In the genomic region with DNA sequence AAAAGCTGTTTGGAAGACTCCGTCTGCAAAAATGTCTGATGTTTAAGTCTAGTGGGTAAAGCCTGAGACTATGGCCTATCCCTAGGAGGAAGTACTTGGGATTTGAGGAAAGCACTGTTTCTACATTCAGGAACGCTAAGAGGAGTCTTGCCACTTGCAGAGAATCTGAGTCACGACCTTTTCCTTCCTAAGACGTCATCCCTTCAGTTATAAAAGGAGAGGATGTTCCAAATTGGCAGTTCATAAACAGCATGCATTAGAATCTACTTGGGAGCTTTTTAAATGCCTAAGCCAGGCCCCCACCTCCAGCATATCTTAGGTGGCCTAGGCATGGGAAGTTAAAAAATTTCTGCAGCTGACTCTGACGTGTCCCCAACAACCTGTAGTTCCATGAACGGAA, we compare ENCODE assay signal across 14 cellular contexts.
DNase-seq lines count a peak whose midpoint lies in the region; ATAC-seq and TF ChIP-seq lines count a peak whose summit lies in the region.
"Had no signal": no experiment of that assay in that cellular context is flagged by ENCODE, and none has a peak within 500 bp of the region (broad histone marks: within the 10 kb centered on the region; RNA-seq: fewer than 3 reads in every experiment).

No MANE protein-coding gene starts in this region.

- ATAC-seq in GM23338, result no peak
- ATAC-seq in activated naive CD8-positive, alpha-beta T cell treated with anti-CD3 and anti-CD28 coated beads, Interleukin-2, amount 50 U/mL, for 24 hours, result no peak
- ATAC-seq in HG03378 (IDR thresholded peaks at IDR 0.05; ENCODE audit: unreplicated experiment), result no peak

- H3K27ac Mint-ChIP-seq in GM23338 (no peak overlapping the region), HFFc6 (no peak overlapping the region)
- no peak overlapping the region for H3K27ac Mint-ChIP-seq in activated naive CD8-positive, alpha-beta T cell treated with anti-CD3 and anti-CD28 coated beads, Interleukin-2, amount 50 U/mL, for 24 hours

- H3K9me3 Mint-ChIP-seq in GM23338 (no peaks in the 10 kb centered on the region), HFFc6 (no peaks in the 10 kb centered on the region)
- no peaks in the 10 kb centered on the region for H3K9me3 Mint-ChIP-seq in activated naive CD8-positive, alpha-beta T cell treated with anti-CD3 and anti-CD28 coated beads, Interleukin-2, amount 50 U/mL, for 24 hours

- no peaks in the 10 kb centered on the region for H3K27me3 ChIP-seq in GM23338 (ENCODE audit: insufficient read depth)
- H3K27me3 ChIP-seq: BLaER1 treated with 17β-estradiol and CSF1 and Interleukin-3, amounts not matched to agents 10 nM and 100 nM had no signal

- no peaks in the 10 kb centered on the region for H3K79me2 ChIP-seq in GM23338 (replicated peaks; ENCODE audit: insufficient read depth)

- TF ChIP-seq CTCF in GM23338 (conservative IDR thresholded peaks at IDR 0.05; ENCODE audit: low read depth in 2 of 2) (no peak), cardiac fibroblast (IDR thresholded peaks at IDR 0.05; ENCODE audit: low read depth, low read length) (no peak), fibroblast of villous mesenchyme (IDR thresholded peaks at IDR 0.05; ENCODE audit: insufficient read depth, low read depth, low read length) (no peak), HFFc6 (IDR thresholded peaks at IDR 0.05) (no peak)

- H3K4me1 Mint-ChIP-seq in GM23338 (peaks cover 23% of the 10 kb centered on the region), HFFc6 (ENCODE audit: low read depth) (peaks cover 34% of the 10 kb centered on the region)
- H3K4me1 Mint-ChIP-seq in activated naive CD8-positive, alpha-beta T cell treated with anti-CD3 and anti-CD28 coated beads, Interleukin-2, amount 50 U/mL, for 24 hours, result no peaks in the 10 kb centered on the region

- H2AFZ ChIP-seq in GM23338, result peak overlapping the region; percentile 67; the same call in 1 of the 2 replicates

- no peak overlapping the region; the same call in 1 of the 2 replicates for H3K4me2 ChIP-seq in GM23338
- H3K4me2 ChIP-seq: BLaER1 treated with 17β-estradiol and CSF1 and Interleukin-3, amounts not matched to agents 10 nM and 100 nM had no signal

- H3K4me3 Mint-ChIP-seq in GM23338 (no peak overlapping the region), HFFc6 (no peak overlapping the region)
- no peak overlapping the region for H3K4me3 Mint-ChIP-seq in activated naive CD8-positive, alpha-beta T cell treated with anti-CD3 and anti-CD28 coated beads, Interleukin-2, amount 50 U/mL, for 24 hours

- peaks cover 2% of the 10 kb centered on the region for H3K27me3 Mint-ChIP-seq in GM23338 (ENCODE audit: insufficient read depth, low read depth, poor library complexity)
- peaks cover 4% of the 10 kb centered on the region for H3K27me3 Mint-ChIP-seq in activated naive CD8-positive, alpha-beta T cell treated with anti-CD3 and anti-CD28 coated beads, Interleukin-2, amount 50 U/mL, for 24 hours
- H3K27me3 Mint-ChIP-seq in HFFc6 (ENCODE audit: insufficient read depth), result peaks cover 29% of the 10 kb centered on the region

- no peaks in the 10 kb centered on the region for H3K36me3 ChIP-seq in GM23338 (ENCODE audit: insufficient read depth)
- H3K36me3 ChIP-seq: BLaER1 treated with 17β-estradiol and CSF1 and Interleukin-3, amounts not matched to agents 10 nM and 100 nM had no signal

- H3K27ac ChIP-seq in GM23338 (ENCODE audit: low read depth), result no peak overlapping the region
- H3K27ac ChIP-seq: BLaER1 treated with 17β-estradiol and CSF1 and Interleukin-3, amounts not matched to agents 10 nM and 100 nM; HL-60 had no signal

- H3K4me3 ChIP-seq in GM23338, result no peak overlapping the region
- no peak overlapping the region for H3K4me3 ChIP-seq in cardiac fibroblast (replicated peaks in 1 of 2; ENCODE audit: low read depth in 2 of 2, low read length in 2 of 2)
- no peak overlapping the region for H3K4me3 ChIP-seq in fibroblast of villous mesenchyme (ENCODE audit: low read depth, low read length)
- H3K4me3 ChIP-seq: BLaER1 treated with 17β-estradiol and CSF1 and Interleukin-3, amounts not matched to agents 10 nM and 100 nM had no signal

- H4K20me1 ChIP-seq in GM23338 (replicated peaks; ENCODE audit: insufficient read depth), result no peaks in the 10 kb centered on the region
- H4K20me1 ChIP-seq: BLaER1 treated with 17β-estradiol and CSF1 and Interleukin-3, amounts not matched to agents 10 nM and 100 nM had no signal

- H3K9me2 ChIP-seq in GM23338 (ENCODE audit: insufficient read depth), result peaks cover 7% of the 10 kb centered on the region

- no peak for DNase-seq in GM23338 (ENCODE audit: low spot score)
- DNase-seq in cardiac fibroblast (ENCODE audit: low read depth in 2 of 2), result peak; percentile 67 to 72
- peak; percentile 68 for DNase-seq in fibroblast of villous mesenchyme (ENCODE audit: low read depth)
- no peak for DNase-seq in activated naive CD8-positive, alpha-beta T cell treated with anti-CD3 and anti-CD28 coated beads, Interleukin-2, amount 50 U/mL, for 24 hours
- no peak for DNase-seq in activated CD4-positive, alpha-beta T cell treated with anti-CD3 and anti-CD28 coated beads, Interleukin-2, amount 50 U/mL, for 4 hours
- no peak for DNase-seq in HFFc6
- DNase-seq: KBM-7, NCI-H1436 treated with DMSO at 0.1 percent for 48 hours, NCI-H2081, NCI-H226, NCI-H526 treated with DMSO at 0.1 percent for 48 hours had no signal

- no peaks in the 10 kb centered on the region for H3K36me3 Mint-ChIP-seq in GM23338 (ENCODE audit: low read depth)
- H3K36me3 Mint-ChIP-seq in activated naive CD8-positive, alpha-beta T cell treated with anti-CD3 and anti-CD28 coated beads, Interleukin-2, amount 50 U/mL, for 24 hours (ENCODE audit: low read depth), result no peaks in the 10 kb centered on the region
- no peaks in the 10 kb centered on the region for H3K36me3 Mint-ChIP-seq in HFFc6 (ENCODE audit: low read depth)

- H3K4me1 ChIP-seq in GM23338 (ENCODE audit: insufficient read depth), result peaks cover 19% of the 10 kb centered on the region
- H3K4me1 ChIP-seq: BLaER1 treated with 17β-estradiol and CSF1 and Interleukin-3, amounts not matched to agents 10 nM and 100 nM had no signal

- H3F3A ChIP-seq in GM23338 (replicated peaks; ENCODE audit: low read depth), result no peaks in the 10 kb centered on the region

TF ChIP-seq in GM23338, 12 proteins besides CTCF, POLR2A, EP300 and RAD21 (continues in another document):
- TF ChIP-seq JUNB (IDR thresholded peaks at IDR 0.05; ENCODE audit: unreplicated experiment) (no peak), REST (IDR thresholded peaks at IDR 0.05; ENCODE audit: unreplicated experiment) (no peak), STAT1 (IDR thresholded peaks at IDR 0.05; ENCODE audit: unreplicated experiment) (no peak), POLR2AphosphoS5 (IDR thresholded peaks at IDR 0.05; ENCODE audit: low read depth) (no peak), CREB1 (CRISPR knock-in tag; IDR thresholded peaks at IDR 0.05; ENCODE audit: low read depth) (no peak)

Comparison
In these comparisons a context has a peak if more than half of its experiments do, and no peak if none do; other contexts are left out.
1. DNase-seq: peak in cardiac fibroblast (2 of 2) and fibroblast of villous mesenchyme (single experiment); none in GM23338 (single experiment), activated naive CD8-positive, alpha-beta T cell treated with anti-CD3 and anti-CD28 coated beads, Interleukin-2, amount 50 U/mL, for 24 hours (single experiment), activated CD4-positive, alpha-beta T cell treated with anti-CD3 and anti-CD28 coated beads, Interleukin-2, amount 50 U/mL, for 4 hours (0 of 2) and HFFc6 (single experiment).